ENCODE assay signal across 24 cellular contexts in genomic region chr20:52268184-52268583, GRCh38.
A peak's percentile ranks its signal among the peaks of the same experiment; 100 is the strongest.
DNase-seq lines count a peak whose midpoint lies in the region; TF ChIP-seq lines count a peak whose summit lies in the region.
"Had no signal": no experiment of that assay in that cellular context is flagged by ENCODE, and none has a peak within 500 bp of the region (broad histone marks: within the 10 kb centered on the region; RNA-seq: fewer than 3 reads in every experiment).

No MANE protein-coding gene starts in this region.

- H3K18ac ChIP-seq in mesenchymal stem cell (ENCODE audit: low read depth in 1 of 2, low read length in 2 of 2): no peak overlapping the region

- no peak overlapping the region for H2AK5ac ChIP-seq in mesenchymal stem cell (ENCODE audit: low read length, severe bottlenecking)

- no peaks in the 10 kb centered on the region for H3K4me1 ChIP-seq in mesenchymal stem cell (ENCODE audit: control insufficient read depth, insufficient read depth, low read depth, low read length)
- H3K4me1 ChIP-seq: spleen, transverse colon had no signal

- no peak overlapping the region for H2BK5ac ChIP-seq in mesenchymal stem cell (ENCODE audit: low read depth, low read length, poor library complexity, severe bottlenecking)

- no peak overlapping the region for H3K4me2 ChIP-seq in mesenchymal stem cell (ENCODE audit: low read length, poor library complexity, severe bottlenecking)

- peaks cover 2% of the 10 kb centered on the region for H3K9me3 ChIP-seq in mesenchymal stem cell (ENCODE audit: control insufficient read depth, low read length)
- H3K9me3 ChIP-seq: spleen, transverse colon had no signal

- no peak overlapping the region for H4K8ac ChIP-seq in mesenchymal stem cell (ENCODE audit: low read length)

- H2BK15ac ChIP-seq in mesenchymal stem cell (ENCODE audit: low read depth, poor library complexity, severe bottlenecking): no peak overlapping the region

- H3K27ac ChIP-seq in mesenchymal stem cell (ENCODE audit: low read length, poor library complexity, severe bottlenecking) (no peak overlapping the region), RWPE1 (no peak overlapping the region)
- H3K27ac ChIP-seq: epithelial cell of prostate, spleen, transverse colon had no signal

- no peak overlapping the region for H3K9ac ChIP-seq in mesenchymal stem cell (ENCODE audit: low read length)

- H3K36me3 ChIP-seq in mesenchymal stem cell (ENCODE audit: control insufficient read depth in 1 of 2, insufficient read depth in 2 of 2, low read depth in 1 of 2, low read length in 2 of 2): no peaks in the 10 kb centered on the region
- H3K36me3 ChIP-seq: spleen, transverse colon had no signal

- H3K27me3 ChIP-seq in mesenchymal stem cell (ENCODE audit: control insufficient read depth in 1 of 2, insufficient read depth in 1 of 2, low read length in 2 of 2): peaks cover 0 to 5% of the 10 kb centered on the region in 2 experiments
- H3K27me3 ChIP-seq: transverse colon had no signal

- 17% methylated on average over 1 of the region's 2 CpGs for WGBS in mesenchymal stem cell

- DNase-seq in AG08395 (ENCODE audit: low spot score) (peak; percentile 53), HS-5 (ENCODE audit: low read depth) (peak; percentile 100), choroid plexus epithelial cell (ENCODE audit: low read depth) (peak; percentile 40), mesenchymal stem cell (peak; percentile 68), head of caudate nucleus (no peak), dedifferentiated amniotic fluid mesenchymal stem cell (ENCODE audit: extremely low spot score) (no peak), RWPE1 (ENCODE audit: low spot score) (no peak), NCI-H510A (lab: John Stamatoyannopoulos, UW) (no peak)
- DNase-seq: activated CD8-positive, alpha-beta T cell treated with anti-CD3 and anti-CD28 coated beads for 36 hours; activated gamma-delta T cell treated with Interleukin-2 at 50 U/mL for 16 hours; amniotic stem cell; caudate nucleus; kidney glomerular epithelial cell; mammary epithelial cell; MM.1S; NCI-H146; NCI-H2171; NCI-H69; occipital lobe; spleen; stimulated activated CD4-positive, alpha-beta T cell treated with anti-CD3 and anti-CD28 coated beads, Interleukin-4, amount 100 ng/mL, for 4 hours; T1000; transverse colon had no signal

- no peak overlapping the region for H2AFZ ChIP-seq in mesenchymal stem cell (ENCODE audit: low read depth, low read length)

- H3K23ac ChIP-seq in mesenchymal stem cell (ENCODE audit: low read length in 2 of 2): no peak overlapping the region

- intact Hi-C loops in head of caudate nucleus (cut with DNase I): no loop called here

- no peak overlapping the region for H3K4ac ChIP-seq in mesenchymal stem cell (ENCODE audit: low read depth in 1 of 2, low read length in 2 of 2)

- CTCF ChIA-PET in RWPE1 (lab: Yijun Ruan, JAX): interaction anchor here (0.7 kb wide), 1 partner anchor 1202 kb away, joined by 5 read pairs; no protein-coding TSS in a partner anchor

- H2BK120ac ChIP-seq in mesenchymal stem cell (ENCODE audit: low read depth, low read length): no peak overlapping the region

- POLR2A ChIA-PET in RWPE1 (lab: Yijun Ruan, JAX; ENCODE audit: low non-redundant PET): no interaction called here

- no peak overlapping the region for H3K14ac ChIP-seq in mesenchymal stem cell (ENCODE audit: low read length in 2 of 2)

- H4K91ac ChIP-seq in mesenchymal stem cell (ENCODE audit: low read length): no peak overlapping the region

- no peak overlapping the region for H2BK12ac ChIP-seq in mesenchymal stem cell (ENCODE audit: low read length in 2 of 2)

- TF ChIP-seq CTCF in choroid plexus epithelial cell (conservative IDR thresholded peaks at IDR 0.05; ENCODE audit: low read depth, low read length) (no peak), RWPE1 (conservative IDR thresholded peaks at IDR 0.05; ENCODE audit: low read depth) (no peak)

- H3K4me3 ChIP-seq in choroid plexus epithelial cell (ENCODE audit: low read depth, low read length) (no peak overlapping the region), mesenchymal stem cell (ENCODE audit: insufficient read depth in 1 of 2, low read depth in 1 of 2, low read length in 2 of 2) (no peak overlapping the region)
- H3K4me3 ChIP-seq: spleen, transverse colon had no signal

- no peaks in the 10 kb centered on the region for H3K79me1 ChIP-seq in mesenchymal stem cell (replicated peaks; ENCODE audit: low read length, poor library complexity, severe bottlenecking)

Comparison
In these comparisons a context has a peak if more than half of its experiments do, and no peak if none do; other contexts are left out.
1. DNase-seq: peak in AG08395 (single experiment), HS-5 (single experiment), choroid plexus epithelial cell (single experiment) and mesenchymal stem cell (single experiment); none in head of caudate nucleus (0 of 42), dedifferentiated amniotic fluid mesenchymal stem cell (single experiment), RWPE1 (single experiment) and NCI-H510A (single experiment).